Comparison of ENCODE assay signal across 1 cellular context in the genomic region with DNA sequence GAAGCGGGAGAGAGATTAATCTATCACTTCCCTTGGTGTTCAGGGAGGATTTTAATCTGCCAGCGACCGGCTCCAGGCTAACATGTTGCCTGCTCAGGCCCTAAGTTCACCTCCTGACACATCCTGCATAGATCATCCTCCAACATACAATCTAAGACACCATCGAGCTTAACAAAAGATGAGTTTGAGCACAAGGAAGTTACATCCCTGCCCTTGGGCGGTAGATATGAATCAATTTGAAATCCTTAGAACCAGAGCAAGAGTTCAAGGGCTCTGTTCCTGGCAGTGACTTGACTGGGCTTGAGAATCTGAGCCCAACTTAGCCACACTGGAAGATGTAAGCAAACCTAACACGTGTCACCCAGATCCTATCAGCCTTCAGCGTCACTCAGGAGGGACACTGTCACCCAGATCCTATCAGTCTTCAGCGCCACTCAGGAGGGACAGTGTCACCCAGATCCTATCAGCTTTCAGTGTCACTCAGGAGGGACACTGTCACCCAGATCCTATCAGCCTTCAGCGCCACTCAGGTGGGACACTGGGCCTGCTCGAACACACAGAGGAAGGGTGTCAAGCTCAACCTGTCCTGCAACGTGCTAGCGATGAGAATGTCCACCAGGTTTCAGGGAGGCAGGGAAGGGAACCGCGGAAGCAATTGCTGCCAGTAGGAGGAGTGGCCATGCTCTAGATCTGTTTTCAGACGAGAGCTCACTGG.
TF ChIP-seq lines count a peak whose summit lies in the region.

No MANE protein-coding gene starts in this region.

TF ChIP-seq in H1, 55 proteins besides CTCF, POLR2A, EP300 and RAD21:
- no peak for TF ChIP-seq HDAC2 (IDR thresholded peaks at IDR 0.05; ENCODE audit: borderline replicate concordance in 1 of 2, low read depth in 2 of 2, low read length in 2 of 2)
- TF ChIP-seq, protein P1, sequence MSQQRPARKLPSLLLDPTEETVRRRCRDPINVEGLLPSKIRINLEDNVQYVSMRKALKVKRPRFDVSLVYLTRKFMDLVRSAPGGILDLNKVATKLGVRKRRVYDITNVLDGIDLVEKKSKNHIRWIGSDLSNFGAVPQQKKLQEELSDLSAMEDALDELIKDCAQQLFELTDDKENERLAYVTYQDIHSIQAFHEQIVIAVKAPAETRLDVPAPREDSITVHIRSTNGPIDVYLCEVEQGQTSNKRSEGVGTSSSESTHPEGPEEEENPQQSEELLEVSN (IDR thresholded peaks at IDR 0.05) = peak; percentile 81
- TF ChIP-seq, protein P2, sequence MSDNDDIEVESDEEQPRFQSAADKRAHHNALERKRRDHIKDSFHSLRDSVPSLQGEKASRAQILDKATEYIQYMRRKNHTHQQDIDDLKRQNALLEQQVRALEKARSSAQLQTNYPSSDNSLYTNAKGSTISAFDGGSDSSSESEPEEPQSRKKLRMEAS (IDR thresholded peaks at IDR 0.05) = peak; percentile 77
- no peak for TF ChIP-seq RXRA (IDR thresholded peaks at IDR 0.05; ENCODE audit: insufficient read depth, low read depth, low read length)
- no peak for TF ChIP-seq JUND (IDR thresholded peaks at IDR 0.05; ENCODE audit: low read length)
